ENCODE assay signal across 20 cellular contexts in the genomic region with DNA sequence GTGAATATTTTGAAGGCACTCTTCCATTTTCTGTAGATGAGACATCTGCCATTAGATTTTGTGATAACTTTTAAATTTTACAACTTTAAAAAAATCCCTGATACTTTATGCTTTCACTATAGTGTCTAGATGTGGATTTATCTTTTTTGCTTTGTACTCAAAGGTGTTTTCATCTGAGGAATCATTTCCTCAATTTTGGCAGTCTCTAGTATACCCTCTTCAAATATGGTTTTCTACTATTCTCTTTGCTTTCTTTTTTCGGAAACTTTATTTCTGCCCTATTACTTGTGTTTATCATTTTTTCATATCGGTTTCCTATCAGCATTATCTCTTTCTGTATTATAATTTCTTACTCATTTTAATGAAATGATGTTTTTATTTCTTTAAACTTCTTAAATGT.
DNase-seq lines count a peak whose midpoint lies in the region; ATAC-seq, FAIRE-seq and TF ChIP-seq lines count a peak whose summit lies in the region.
"Had no signal": no experiment of that assay in that cellular context is flagged by ENCODE, and none has a peak within 500 bp of the region (broad histone marks: within the 10 kb centered on the region; RNA-seq: fewer than 3 reads in every experiment).

No MANE protein-coding gene starts in this region.

- peaks cover 2% of the 10 kb centered on the region for H3K79me2 ChIP-seq in GM12878 (ENCODE audit: control insufficient read depth, insufficient read depth, low read length)

- H3K27ac ChIP-seq in HEK293 (ENCODE audit: extremely low read depth, low read depth, low read length) = no peak overlapping the region
- H3K27ac ChIP-seq in GM12878 (ENCODE audit: control insufficient read depth, insufficient read depth) = no peak overlapping the region
- H3K27ac ChIP-seq: BLaER1 treated with 17β-estradiol and CSF1 and Interleukin-3, amounts not matched to agents 10 nM and 100 nM had no signal

- TF ChIP-seq CTCF in HEK293 (tag by site-specific recombination; IDR thresholded peaks at IDR 0.05) (no peak), GM12878 (IDR thresholded peaks at IDR 0.05 in 2 of 3, conservative IDR thresholded peaks at IDR 0.05 in 1 of 3; ENCODE audit: control insufficient read depth in 2 of 3, extremely low read depth in 1 of 3, insufficient read depth in 1 of 3, low read depth in 3 of 3, low read length in 3 of 3) (no peak), GM20000 (IDR thresholded peaks at IDR 0.05; ENCODE audit: extremely low read depth, missing control alignments) (no peak)

- in situ Hi-C loops in GM12878 (cut with MboI) = no loop called here

- DNase-seq in GM12878 (ENCODE audit: low read depth, low spot score) (no peak), GM20000 (ENCODE audit: low spot score) (no peak), DMS 273 treated with DMSO at 0.1 percent for 48 hours (lab: John Stamatoyannopoulos, UW) (no peak)
- DNase-seq: 8988T; ACHN; AML-193; BE2C; CD4-positive, alpha-beta T cell; CD8-positive, alpha-beta memory T cell; DMS53; DMS79 treated with DMSO at 0.1 percent for 48 hours; H7; HCEC 1CT had no signal

- TF ChIP-seq POLR2A in GM12878 (IDR thresholded peaks at IDR 0.05; ENCODE audit: low read depth, low read length) = no peak

- H3K27me3 ChIP-seq in GM12878 (replicated peaks in 1 of 2; ENCODE audit: control insufficient read depth in 2 of 2, insufficient read depth in 2 of 2, low read length in 1 of 2) = no peaks in the 10 kb centered on the region
- H3K27me3 ChIP-seq: BE2C; BLaER1 treated with 17β-estradiol and CSF1 and Interleukin-3, amounts not matched to agents 10 nM and 100 nM had no signal

- no peaks in the 10 kb centered on the region for H4K20me1 ChIP-seq in GM12878 (ENCODE audit: control insufficient read depth, insufficient read depth)
- H4K20me1 ChIP-seq: BLaER1 treated with 17β-estradiol and CSF1 and Interleukin-3, amounts not matched to agents 10 nM and 100 nM had no signal

- H3K36me3 ChIP-seq in HEK293 (ENCODE audit: control insufficient read depth in 2 of 2, insufficient read depth in 1 of 2, low read length in 2 of 2) (no peaks in the 10 kb centered on the region), GM12878 (ENCODE audit: control insufficient read depth in 2 of 2, insufficient read depth in 2 of 2, low read length in 1 of 2) (no peaks in the 10 kb centered on the region; a peak in 1 of 4 replicates)
- H3K36me3 ChIP-seq: BE2C; BLaER1 treated with 17β-estradiol and CSF1 and Interleukin-3, amounts not matched to agents 10 nM and 100 nM had no signal

- ATAC-seq in GM12878 = peak; percentile 59
- no peak for ATAC-seq in GM19397 (IDR thresholded peaks at IDR 0.05; ENCODE audit: unreplicated experiment)
- ATAC-seq: A549 had no signal

- H2AFZ ChIP-seq in GM12878 (ENCODE audit: control insufficient read depth, low read depth, low read length) = no peak overlapping the region

- CTCF ChIA-PET in HEK293 (lab: Yijun Ruan, JAX) = no interaction called here
- CTCF ChIA-PET in GM12878 (lab: Yijun Ruan, JAX) = interaction anchor here (1.7 kb wide), 1 partner anchor 20 kb away, joined by 4 read pairs; no protein-coding TSS in a partner anchor

- H3K4me3 ChIP-seq in HEK293 (ENCODE audit: low read depth, low read length) (no peak overlapping the region), GM12878 (no peak overlapping the region)
- H3K4me3 ChIP-seq: A549; BLaER1 treated with 17β-estradiol and CSF1 and Interleukin-3, amounts not matched to agents 10 nM and 100 nM had no signal

- no TSS peak for BruUV-seq in GM12878 (replicated peaks; lab: Mats Ljungman, UMichigan)

- TF ChIP-seq EP300 in GM12878 (IDR thresholded peaks at IDR 0.05; ENCODE audit: borderline replicate concordance in 1 of 2, control insufficient read depth in 1 of 2, low read depth in 2 of 2, low read length in 2 of 2) = no peak

- H3K9me3 ChIP-seq in HEK293 (ENCODE audit: control insufficient read depth, insufficient read depth, low read depth, low read length) = no peaks in the 10 kb centered on the region
- no peaks in the 10 kb centered on the region for H3K9me3 ChIP-seq in GM12878 (replicated peaks; ENCODE audit: control insufficient read depth, insufficient read depth, low read length)
- H3K9me3 ChIP-seq: A549, BE2C had no signal

- TF ChIP-seq RAD21 in GM12878 (IDR thresholded peaks at IDR 0.05; ENCODE audit: insufficient read depth, low read depth, low read length) = no peak

- POLR2A ChIA-PET in HEK293 (lab: Yijun Ruan, JAX) = no interaction called here
- POLR2A ChIA-PET in GM12878 (lab: Charles Lee) = no interaction called here

- H3K4me2 ChIP-seq in GM12878 (ENCODE audit: control insufficient read depth, insufficient read depth) = no peak overlapping the region
- H3K4me2 ChIP-seq: A549; BLaER1 treated with 17β-estradiol and CSF1 and Interleukin-3, amounts not matched to agents 10 nM and 100 nM had no signal

- FAIRE-seq in G401.6 (lab: Jason Lieb, UNC) (peak; percentile 53), GM12878 (lab: Jason Lieb, UNC) (no peak)
- FAIRE-seq: D721Med, H1 had no signal

- intact Hi-C loops in GM12878 (cut with micrococcal nuclease; ENCODE audit: unreplicated experiment) = no loop called here

- WGBS in GM12878 (ENCODE audit: insufficient coverage, insufficient replicate concordance, low lambda C conversion rate, missing lambda C conversion rate) = 70% methylated on average over 2 of the region's 2 CpGs

- SMC1A ChIA-PET in GM12878 (lab: Charles Lee; ENCODE audit: uncharacterized antibody, unreplicated experiment) = interaction anchor here (0.6 to 2.4 kb wide), 3 partner anchors 8 to 134 kb away, joined by 3 to 12 read pairs (median 6); no protein-coding TSS in a partner anchor

- RAD21 ChIA-PET in GM12878 (lab: Charles Lee; ENCODE audit: unreplicated experiment) = interaction anchor here (1.1 to 1.3 kb wide), 2 partner anchors 14 to 16 kb away, joined by 3 to 4 read pairs; no protein-coding TSS in a partner anchor

- no peak overlapping the region for H3K9ac ChIP-seq in GM12878 (ENCODE audit: control insufficient read depth, insufficient read depth, low read length)
- H3K9ac ChIP-seq: BLaER1 treated with 17β-estradiol and CSF1 and Interleukin-3, amounts not matched to agents 10 nM and 100 nM had no signal

- no peaks in the 10 kb centered on the region for H3K4me1 ChIP-seq in HEK293 (ENCODE audit: control insufficient read depth, insufficient read depth, low read length)
- H3K4me1 ChIP-seq in GM12878 (ENCODE audit: control insufficient read depth, insufficient read depth, low read length) = no peaks in the 10 kb centered on the region
- H3K4me1 ChIP-seq: BE2C had no signal

TF ChIP-seq in HEK293, 187 proteins besides CTCF, POLR2A, EP300 and RAD21 (continues in another document):
- TF ChIP-seq ZNF280C (tag by site-specific recombination; IDR thresholded peaks at IDR 0.05) (no peak), ZNF302 (tag by site-specific recombination; IDR thresholded peaks at IDR 0.05; ENCODE audit: low read depth) (no peak), GLI2 (tag by site-specific recombination; IDR thresholded peaks at IDR 0.05; ENCODE audit: borderline replicate concordance, low read depth) (no peak), YY2 (tag by site-specific recombination; IDR thresholded peaks at IDR 0.05) (no peak), ZNF433 (tag by site-specific recombination; IDR thresholded peaks at IDR 0.05; ENCODE audit: low read depth) (no peak), ZNF624 (tag by site-specific recombination; IDR thresholded peaks at IDR 0.05) (no peak)

TF ChIP-seq in GM12878, 131 proteins besides CTCF, POLR2A, EP300 and RAD21:
- TF ChIP-seq SMARCA5 (IDR thresholded peaks at IDR 0.05) (no peak), SPI1 (IDR thresholded peaks at IDR 0.05; ENCODE audit: borderline replicate concordance, insufficient read depth, low read depth, low read length) (peak; percentile 21; the same call in 1 of the 2 replicates)
